ENCODE assay signal across 15 cellular contexts in the genomic region with DNA sequence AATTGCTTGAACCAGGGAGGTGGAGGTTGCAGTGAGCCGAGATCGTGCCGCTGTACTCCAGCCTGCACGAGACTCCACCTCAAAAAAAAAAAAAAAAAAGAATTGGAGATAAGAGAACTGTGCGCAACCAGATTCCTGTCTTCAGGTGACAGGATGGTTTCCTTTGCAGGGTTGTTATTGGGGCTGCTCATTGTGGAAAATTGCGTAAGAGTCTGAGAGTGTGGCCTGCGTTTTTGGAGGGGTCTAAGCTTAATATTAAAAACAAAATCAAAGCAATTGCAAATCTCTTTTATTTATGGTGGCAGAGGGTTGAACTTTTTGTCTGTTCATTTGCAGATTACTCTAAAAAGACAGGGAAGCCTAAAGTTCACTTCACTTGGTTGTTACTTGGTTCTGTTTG. TPM values are rescaled to one million over a fixed set of nuclear protein-coding genes. Genes with fewer than 3 reads are reported as not detected.
DNase-seq lines count a peak whose midpoint lies in the region; ATAC-seq, FAIRE-seq and TF ChIP-seq lines count a peak whose summit lies in the region.
"Had no signal": no experiment of that assay in that cellular context is flagged by ENCODE, and none has a peak within 500 bp of the region (broad histone marks: within the 10 kb centered on the region; RNA-seq: fewer than 3 reads in every experiment).

No MANE protein-coding gene starts in this region.

- no peak for TF ChIP-seq CTCF in DOHH2 (IDR thresholded peaks at IDR 0.05; ENCODE audit: low read depth, low read length, poor library complexity, severe bottlenecking)
- no peak for TF ChIP-seq CTCF in K562 (IDR thresholded peaks at IDR 0.05 in 2 of 3, conservative IDR thresholded peaks at IDR 0.05 in 1 of 3; ENCODE audit: insufficient read depth in 2 of 3, low read depth in 1 of 3, low read length in 3 of 3)

- H3K4me3 ChIP-seq in DOHH2 (ENCODE audit: low read length) = peak overlapping the region; percentile 60; the same call in 1 of the 2 replicates
- no peak overlapping the region for H3K4me3 ChIP-seq in K562
- H3K4me3 ChIP-seq: BLaER1, GM12878, GM23248 had no signal

- H4K20me1 ChIP-seq in DOHH2 (ENCODE audit: control insufficient read depth, insufficient read depth, low read depth, low read length) = no peaks in the 10 kb centered on the region
- no peaks in the 10 kb centered on the region for H4K20me1 ChIP-seq in K562 (replicated peaks; ENCODE audit: control insufficient read depth, insufficient read depth, low read length)
- H4K20me1 ChIP-seq: BLaER1 had no signal

- no peak for FAIRE-seq in K562 (lab: Jason Lieb, UNC)
- FAIRE-seq: GM12878 had no signal

- no peak for ATAC-seq in K562
- no peak for ATAC-seq in GM21717 (IDR thresholded peaks at IDR 0.05; ENCODE audit: unreplicated experiment)
- ATAC-seq: CD8-positive, alpha-beta T cell had no signal

- BruUV-seq in K562 (replicated peaks; lab: Mats Ljungman, UMichigan) = no TSS peak

- no peak overlapping the region for H3K9ac ChIP-seq in K562 (ENCODE audit: insufficient read depth in 1 of 2, low read depth in 2 of 2, low read length in 2 of 2)
- H3K9ac ChIP-seq: BLaER1, GM23248 had no signal

- no peaks in the 10 kb centered on the region for H3K36me3 ChIP-seq in DOHH2 (ENCODE audit: control insufficient read depth, low read length)
- no peaks in the 10 kb centered on the region for H3K36me3 ChIP-seq in K562 (ENCODE audit: control insufficient read depth, insufficient read depth, low read length)
- H3K36me3 ChIP-seq: BLaER1 had no signal

- no peaks in the 10 kb centered on the region for H3K9me1 ChIP-seq in K562 (ENCODE audit: control insufficient read depth, insufficient read depth, low read length)

- peaks cover 35% of the 10 kb centered on the region for H3F3A ChIP-seq in DOHH2 (ENCODE audit: control insufficient read depth, insufficient read depth)

- H3K4me1 ChIP-seq in DOHH2 (ENCODE audit: control insufficient read depth, low read length) (peaks cover 75% of the 10 kb centered on the region), K562 (replicated peaks in 1 of 2; ENCODE audit: control insufficient read depth in 2 of 2, insufficient read depth in 2 of 2, low read length in 2 of 2) (peaks cover 0 to 10% of the 10 kb centered on the region in 2 experiments; a peak in 3 of 5 replicates)
- H3K4me1 ChIP-seq: Caco-2 had no signal

- TF ChIP-seq RAD21 in Ishikawa (IDR thresholded peaks at IDR 0.05; ENCODE audit: low read depth) (no peak), K562 (CRISPR knock-in tag; conservative IDR thresholded peaks at IDR 0.05 in 1 of 2, IDR thresholded peaks at IDR 0.05 in 1 of 2) (no peak)

- peak overlapping the region; percentile 99 for H3K27ac ChIP-seq in DOHH2 (ENCODE audit: low read depth, low read length)
- H3K27ac ChIP-seq in K562 (ENCODE audit: extremely low read depth, low read depth, low read length) = no peak overlapping the region
- H3K27ac ChIP-seq: BLaER1, C4-2B, GM23248 had no signal

- TF ChIP-seq EP300 in Ishikawa (IDR thresholded peaks at IDR 0.05; ENCODE audit: borderline replicate concordance) (no peak), K562 (IDR thresholded peaks at IDR 0.05; ENCODE audit: low read length) (no peak)

- no peak for TF ChIP-seq POLR2A in K562 (conservative IDR thresholded peaks at IDR 0.05)

- H3K4me2 ChIP-seq in DOHH2 (ENCODE audit: low read length) = peak overlapping the region; percentile 72
- H3K4me2 ChIP-seq in K562 (ENCODE audit: insufficient read depth, low read length) = no peak overlapping the region

- intact Hi-C loops in K562 (cut with micrococcal nuclease) = no loop called here

- DNase-seq in K562 (ENCODE audit: extremely low read depth in 1 of 4, low spot score in 3 of 4) (no peak), dedifferentiated amniotic fluid mesenchymal stem cell (ENCODE audit: extremely low spot score) (no peak), HUDEP-2 (lab: John Stamatoyannopoulos, UW; ENCODE audit: unreplicated experiment in 76 of 76) (no peak)
- DNase-seq: Caco-2; CD8-positive, alpha-beta T cell; DMS153; GDM1; H9 had no signal

- CTCF ChIA-PET in K562 (lab: Yijun Ruan, JAX; ENCODE audit: low intra/inter-chr PET ratio) = no interaction called here

- peaks cover 3% of the 10 kb centered on the region; the same call in 1 of the 2 replicates for H3K79me2 ChIP-seq in DOHH2 (ENCODE audit: control insufficient read depth, low read length)
- H3K79me2 ChIP-seq in K562 (ENCODE audit: control insufficient read depth, insufficient read depth, low read length) = no peaks in the 10 kb centered on the region

- POLR2A ChIA-PET in K562 (lab: Yijun Ruan, JAX) = no interaction called here

- H3K9me2 ChIP-seq in DOHH2 (replicated peaks; ENCODE audit: control insufficient read depth, low read length) = no peaks in the 10 kb centered on the region

- WGBS in K562 (ENCODE audit: insufficient coverage, low coverage, missing lambda C conversion rate) = 29% methylated on average over 4 of the region's 7 CpGs

- H3K27me3 ChIP-seq in DOHH2 (ENCODE audit: control insufficient read depth, low read length) = no peaks in the 10 kb centered on the region
- peaks cover 0 to 26% of the 10 kb centered on the region in 2 experiments; a peak in 2 of 5 replicates for H3K27me3 ChIP-seq in K562 (ENCODE audit: control insufficient read depth in 2 of 2, insufficient read depth in 2 of 2, low read length in 2 of 2)
- H3K27me3 ChIP-seq: BLaER1 had no signal

- no peaks in the 10 kb centered on the region for H3K9me3 ChIP-seq in DOHH2 (ENCODE audit: control insufficient read depth, insufficient read depth, low read length)
- H3K9me3 ChIP-seq in K562 (replicated peaks; ENCODE audit: control insufficient read depth, insufficient read depth, low read depth, low read length) = no peaks in the 10 kb centered on the region
- H3K9me3 ChIP-seq: BLaER1, Caco-2 had no signal

- in situ Hi-C loops in K562 (cut with MboI) = no loop called here

- no peak overlapping the region for H2AFZ ChIP-seq in K562 (ENCODE audit: low read depth, low read length)
- H2AFZ ChIP-seq: GM23248 had no signal

TF ChIP-seq in Ishikawa, 13 proteins besides CTCF, POLR2A, EP300 and RAD21:
- TF ChIP-seq CEBPB (IDR thresholded peaks at IDR 0.05) (peak; percentile 52; the same call in 1 of the 2 replicates), TEAD4 (IDR thresholded peaks at IDR 0.05) (no peak)
TF ChIP-seq in Ishikawa: peak in this region for 1.

TF ChIP-seq in K562, 482 proteins besides CTCF, POLR2A, EP300 and RAD21:
- TF ChIP-seq TAF7 (tag; IDR thresholded peaks at IDR 0.05) = no peak
- TF ChIP-seq CEBPG (CRISPR knock-in tag; IDR thresholded peaks at IDR 0.05) = no peak
- peak in 1 of 2 experiments; percentile 37; a peak in 1 of 4 replicates for TF ChIP-seq CEBPG (tag; conservative IDR thresholded peaks at IDR 0.05 in 1 of 2, IDR thresholded peaks at IDR 0.05 in 1 of 2)
- 0 out of 2 replicates have a peak, but pooled peaks have one; percentile 24 for TF ChIP-seq CEBPB (tag; IDR thresholded peaks at IDR 0.05)
- TF ChIP-seq ZNF830 (CRISPR knock-in tag; IDR thresholded peaks at IDR 0.05) = no peak
- TF ChIP-seq ZNF445 (CRISPR knock-in tag; IDR thresholded peaks at IDR 0.05; ENCODE audit: low read depth) = no peak

RNA-seq across cellular contexts. Expression of gene BCAR3, which starts 36.0 kb away (rescaled TPM):
- 0.93 and 1.4 TPM in 2 replicates for total RNA-seq in K562 (2011; cell fraction: chromatin; rRNA removed; ENCODE audit: low replicate concordance)
- 1.2 and 1.3 TPM in 2 replicates for total RNA-seq in K562 (2011; cell fraction: nucleolus; rRNA removed)
- total RNA-seq in K562 (2011; cell fraction: nucleoplasm; rRNA removed) = 0.73 and 1.5 TPM in 2 replicates
- 2.8 and 4.2 TPM in 2 replicates for total RNA-seq in K562 (2014; rRNA removed)
- total RNA-seq in K562 (2014; rRNA removed; fragmentation: Illumina TruSeq; extraction: Trizol) = 4.8 and 6.9 TPM in 2 replicates
- 2.1 and 2.8 TPM in 2 replicates for total RNA-seq in K562 (2015; rRNA removed; fragmentation: Illumina TruSeq; extraction: Trizol)
- total RNA-seq in K562 (2021) = 3.6 and 3.8 TPM in 2 replicates
- 1.8 and 2.0 TPM in 2 replicates for polyA plus RNA-seq in K562 (2011; rRNA removed)
- polyA plus RNA-seq in K562 (2011; cell fraction: cytosol; rRNA removed) = 0.75 and 1.1 TPM in 2 replicates
- 0.97 and 1.2 TPM in 2 replicates for polyA plus RNA-seq in K562 (2011; cell fraction: nucleus; rRNA removed)
- polyA plus RNA-seq in K562 (2012) = 1.4 and 2.7 TPM in 2 replicates
- 3.2 and 3.6 TPM in 2 replicates for polyA plus RNA-seq in K562 (2014; fragmentation: Illumina TruSeq; extraction: Trizol)
- 1 to 10 TPM; 5.4 to 6.3 TPM for polyA plus RNA-seq in K562 (2014; fragmentation: Nextera tagmentation; extraction: Ambion mirVana)
- polyA plus RNA-seq in K562 (2014; rRNA removed) = 4.0 and 5.4 TPM in 2 replicates
- polyA minus RNA-seq in K562 (2011; rRNA and poly(A)+ RNA removed) = 0.60 and 1.4 TPM in 2 replicates
- polyA minus RNA-seq in K562 (2011; cell fraction: cytosol; rRNA and poly(A)+ RNA removed) = 0.57 and 3.0 TPM in 2 replicates
- 0.67 and 2.1 TPM in 2 replicates for polyA minus RNA-seq in K562 (2011; cell fraction: nucleus; rRNA and poly(A)+ RNA removed)
